8 cellular contexts compared by ENCODE assay signal in genomic region chr14:75068294-75069020, GRCh38. TPM values are rescaled to one million over a fixed set of nuclear protein-coding genes. Genes with fewer than 3 reads are reported as not detected.
DNase-seq lines count a peak whose midpoint lies in the region; ATAC-seq and TF ChIP-seq lines count a peak whose summit lies in the region.

No MANE protein-coding gene starts in this region.

- no peaks in the 10 kb centered on the region for H4K20me1 ChIP-seq in OCI-LY1 (ENCODE audit: insufficient read depth, low read length)

- H3K36me3 ChIP-seq in OCI-LY1 (ENCODE audit: insufficient read depth, low read length) = no peaks in the 10 kb centered on the region

- H3K9me3 ChIP-seq in OCI-LY1 (ENCODE audit: low read length) = no peaks in the 10 kb centered on the region

- no peak for TF ChIP-seq CTCF in OCI-LY1 (IDR thresholded peaks at IDR 0.05; ENCODE audit: low read length)
- no peak for TF ChIP-seq CTCF in fibroblast of pulmonary artery (IDR thresholded peaks at IDR 0.05; ENCODE audit: low read length, missing control alignments)

- no peak overlapping the region for H3K4me3 Mint-ChIP-seq in activated T-cell treated with anti-CD3 and anti-CD28 coated beads, Interleukin-2, amount 50 U/mL, for 4 hours

- no peaks in the 10 kb centered on the region for H3K27me3 ChIP-seq in OCI-LY1 (ENCODE audit: insufficient read depth, low read length)

- H2AFZ ChIP-seq in OCI-LY1 (ENCODE audit: low read length) = peak overlapping the region; percentile 11; the same call in 1 of the 2 replicates

- ATAC-seq in GM18868 (IDR thresholded peaks at IDR 0.05; ENCODE audit: unreplicated experiment) (no peak), GM18505 (IDR thresholded peaks at IDR 0.05; ENCODE audit: unreplicated experiment) (no peak)
- no peak for ATAC-seq in activated T-cell treated with anti-CD3 and anti-CD28 coated beads, Interleukin-2, amount 50 U/mL, for 4 hours

- H3K4me3 ChIP-seq in OCI-LY1 (ENCODE audit: low read depth, low read length, poor library complexity, severe bottlenecking) (peak overlapping the region; percentile 74), fibroblast of pulmonary artery (replicated peaks; ENCODE audit: low read depth, low read length) (peak overlapping the region; percentile 68)

- peaks cover 33% of the 10 kb centered on the region for H3K4me1 ChIP-seq in OCI-LY1 (ENCODE audit: insufficient read depth, low read length, severe bottlenecking)

- DNase-seq in ELR (ENCODE audit: low read depth) = peak; percentile 31
- DNase-seq in fibroblast of pulmonary artery (ENCODE audit: low read depth) = no peak
- peak; percentile 34 for DNase-seq in retina
- DNase-seq in T-helper 2 cell = no peak
- DNase-seq in activated T-cell treated with anti-CD3 and anti-CD28 coated beads, Interleukin-2, amount 50 U/mL, for 4 hours = no peak

- H3K4me2 ChIP-seq in OCI-LY1 (ENCODE audit: low read length) = peak overlapping the region; percentile 98

- peak overlapping the region; percentile 39 for H3K27ac ChIP-seq in OCI-LY1 (ENCODE audit: low read depth, low read length, poor library complexity, severe bottlenecking)

- no peaks in the 10 kb centered on the region for H3K36me3 Mint-ChIP-seq in activated T-cell treated with anti-CD3 and anti-CD28 coated beads, Interleukin-2, amount 50 U/mL, for 4 hours (ENCODE audit: insufficient read depth)

- H3F3A ChIP-seq in OCI-LY1 (ENCODE audit: insufficient read depth, low read length) = no peaks in the 10 kb centered on the region

- no peaks in the 10 kb centered on the region for H3K9me2 ChIP-seq in OCI-LY1 (ENCODE audit: low read depth, low read length)

- TF ChIP-seq POLR2A in GM18505 (IDR thresholded peaks at IDR 0.05; ENCODE audit: borderline replicate concordance, extremely low read depth, insufficient read depth, insufficient read length) = no peak

- H3K4me1 Mint-ChIP-seq in activated T-cell treated with anti-CD3 and anti-CD28 coated beads, Interleukin-2, amount 50 U/mL, for 4 hours (ENCODE audit: low read depth) = peaks cover 12% of the 10 kb centered on the region

- no peaks in the 10 kb centered on the region for H3K9me3 Mint-ChIP-seq in activated T-cell treated with anti-CD3 and anti-CD28 coated beads, Interleukin-2, amount 50 U/mL, for 4 hours

- H3K9ac ChIP-seq in OCI-LY1 (ENCODE audit: low read length) = peak overlapping the region; percentile 81

- H3K79me2 ChIP-seq in OCI-LY1 (ENCODE audit: insufficient read depth, low read length) = 0 out of 2 replicates have a peak, but pooled peaks cover 2% of the 10 kb centered on the region

- H3K27me3 Mint-ChIP-seq in activated T-cell treated with anti-CD3 and anti-CD28 coated beads, Interleukin-2, amount 50 U/mL, for 4 hours (ENCODE audit: low read depth) = no peaks in the 10 kb centered on the region

RNA-seq across cellular contexts. Expression of gene ZC2HC1C, which starts 1.0 kb away (rescaled TPM):
- under 1 TPM; 0.45 to 0.84 (median 0.78) TPM for total RNA-seq in activated T-cell treated with anti-CD3 and anti-CD28 coated beads, Interleukin-2, amount 50 U/mL, for 4 hours

RNA-seq across cellular contexts. Expression of gene ACYP1, which starts 4.6 kb away (rescaled TPM):
- 10 to 100 TPM; 16.0 to 17.3 (median 16.8) TPM for total RNA-seq in activated T-cell treated with anti-CD3 and anti-CD28 coated beads, Interleukin-2, amount 50 U/mL, for 4 hours

RNA-seq across cellular contexts. Expression of gene MLH3, which starts 17.2 kb away (rescaled TPM):
- total RNA-seq in activated T-cell treated with anti-CD3 and anti-CD28 coated beads, Interleukin-2, amount 50 U/mL, for 4 hours = 10 to 100 TPM; 11.0 to 14.7 (median 11.7) TPM

RNA-seq across cellular contexts. Expression of gene NEK9, which starts 58.4 kb away (rescaled TPM):
- total RNA-seq in activated T-cell treated with anti-CD3 and anti-CD28 coated beads, Interleukin-2, amount 50 U/mL, for 4 hours = 10 to 100 TPM; 48.5 to 51.2 (median 50.4) TPM

Comparison
In these comparisons a context has a peak if more than half of its experiments do, and no peak if none do; other contexts are left out.
1. DNase-seq: peak in ELR (single experiment) and retina (single experiment); none in fibroblast of pulmonary artery (single experiment), T-helper 2 cell (0 of 5) and activated T-cell treated with anti-CD3 and anti-CD28 coated beads, Interleukin-2, amount 50 U/mL, for 4 hours (single experiment).